Comparison of ENCODE assay signal across 9 cellular contexts in genomic region chr18:23970161-23971153, GRCh38. TPM values are rescaled to one million over a fixed set of nuclear protein-coding genes. Genes with fewer than 3 reads are reported as not detected.
DNase-seq lines count a peak whose midpoint lies in the region; ATAC-seq and TF ChIP-seq lines count a peak whose summit lies in the region.
"Had no signal": no experiment of that assay in that cellular context is flagged by ENCODE, and none has a peak within 500 bp of the region (broad histone marks: within the 10 kb centered on the region; RNA-seq: fewer than 3 reads in every experiment).

No MANE protein-coding gene starts in this region.

- H3K4me1 ChIP-seq in DOHH2 (ENCODE audit: control insufficient read depth, low read length) = peaks cover 22% of the 10 kb centered on the region
- peaks cover 27% of the 10 kb centered on the region for H3K4me1 ChIP-seq in OCI-LY7 (ENCODE audit: insufficient read depth, low read length, poor library complexity, severe bottlenecking)

- H3K9me2 ChIP-seq in DOHH2 (replicated peaks; ENCODE audit: control insufficient read depth, low read length) (no peaks in the 10 kb centered on the region), OCI-LY7 (ENCODE audit: insufficient read depth, low read length) (no peaks in the 10 kb centered on the region)

- no peak for ATAC-seq in HG02981 (IDR thresholded peaks at IDR 0.05; ENCODE audit: unreplicated experiment)

- no peak overlapping the region for H3K4me3 Mint-ChIP-seq in osteocyte (ENCODE audit: unreplicated experiment)
- H3K4me3 Mint-ChIP-seq: nephron progenitor cell had no signal

- H3K4me3 ChIP-seq in DOHH2 (ENCODE audit: low read length) (peak overlapping the region; percentile 23; the same call in 1 of the 2 replicates), OCI-LY7 (ENCODE audit: low read depth, low read length, poor library complexity, severe bottlenecking) (no peak overlapping the region)

- no peaks in the 10 kb centered on the region for H3K36me3 Mint-ChIP-seq in osteocyte (ENCODE audit: unreplicated experiment)

- TF ChIP-seq CTCF in DOHH2 (IDR thresholded peaks at IDR 0.05; ENCODE audit: low read depth, low read length, poor library complexity, severe bottlenecking) = no peak
- TF ChIP-seq CTCF in OCI-LY7 (conservative IDR thresholded peaks at IDR 0.05; ENCODE audit: low read length) = no peak
- TF ChIP-seq CTCF in osteocyte (IDR thresholded peaks at IDR 0.05) = no peak

- H3K4me1 Mint-ChIP-seq in osteocyte (ENCODE audit: unreplicated experiment) = no peaks in the 10 kb centered on the region

- H3K27ac ChIP-seq in DOHH2 (ENCODE audit: low read depth, low read length) = no peak overlapping the region
- H3K27ac ChIP-seq in OCI-LY7 (ENCODE audit: low read depth, low read length, poor library complexity, severe bottlenecking) = peak overlapping the region; percentile 14

- no peaks in the 10 kb centered on the region for H3K9me3 Mint-ChIP-seq in osteocyte (ENCODE audit: unreplicated experiment)

- H3K36me3 ChIP-seq in DOHH2 (ENCODE audit: control insufficient read depth, low read length) (no peaks in the 10 kb centered on the region), OCI-LY7 (ENCODE audit: insufficient read depth, low read length) (no peaks in the 10 kb centered on the region)

- H3K27me3 ChIP-seq in DOHH2 (ENCODE audit: control insufficient read depth, low read length) = no peaks in the 10 kb centered on the region

- H2AFZ ChIP-seq in OCI-LY7 (ENCODE audit: low read length) = peak overlapping the region; percentile 82

- peak overlapping the region; percentile 39 for H3K4me2 ChIP-seq in DOHH2 (ENCODE audit: low read length)
- H3K4me2 ChIP-seq in OCI-LY7 (ENCODE audit: low read length) = peak overlapping the region; percentile 46

- H3K79me2 ChIP-seq in DOHH2 (ENCODE audit: control insufficient read depth, low read length) = no peaks in the 10 kb centered on the region
- H3K79me2 ChIP-seq in OCI-LY7 (ENCODE audit: insufficient read depth, low read depth, low read length) = no peaks in the 10 kb centered on the region

- intact Hi-C loops in OCI-LY7 (cut with micrococcal nuclease; ENCODE audit: unreplicated experiment) (no loop called here), cardiac septum (cut with DNase I) (no loop called here)

- no TSS peak for BruUV-seq in OCI-LY7 (replicated peaks; lab: Mats Ljungman, UMichigan)

- H3F3A ChIP-seq in DOHH2 (ENCODE audit: control insufficient read depth, insufficient read depth) = no peaks in the 10 kb centered on the region

- DNase-seq in OCI-LY7 (ENCODE audit: low spot score) = peak; percentile 65
- DNase-seq in activated T-helper 1 cell treated with anti-CD3 and anti-CD28 coated beads, Interleukin-2, amount 50 U/mL, for 16 hours (ENCODE audit: low read depth in 1 of 2, low spot score in 1 of 2) = peak; percentile 33 to 42
- DNase-seq in osteocyte (ENCODE audit: extremely low spot score, unreplicated experiment) = peak; percentile 62
- no peak for DNase-seq in GF-D8 (lab: John Stamatoyannopoulos, UW)
- no peak for DNase-seq in NCI-H1930 (lab: John Stamatoyannopoulos, UW)
- no peak for DNase-seq in cardiac septum (ENCODE audit: low spot score)
- DNase-seq: nephron progenitor cell had no signal

- POLR2A ChIA-PET in OCI-LY7 (lab: Charles Lee) = interaction anchor here (0.6 to 1.2 kb wide), 4 partner anchors 9 to 150 kb away, joined by 3 to 6 read pairs (median 4); no protein-coding TSS in a partner anchor

- H3K27ac Mint-ChIP-seq in osteocyte (ENCODE audit: unreplicated experiment) = no peak overlapping the region
- H3K27ac Mint-ChIP-seq: nephron progenitor cell had no signal

- CTCF ChIA-PET in OCI-LY7 (lab: Charles Lee; ENCODE audit: unreplicated experiment) = no interaction called here

- H3K9me3 ChIP-seq in DOHH2 (ENCODE audit: control insufficient read depth, insufficient read depth, low read length) (no peaks in the 10 kb centered on the region), OCI-LY7 (ENCODE audit: low read length) (no peaks in the 10 kb centered on the region)

- peaks cover 30% of the 10 kb centered on the region for H3K27me3 Mint-ChIP-seq in osteocyte (ENCODE audit: unreplicated experiment)

- H4K20me1 ChIP-seq in DOHH2 (ENCODE audit: control insufficient read depth, insufficient read depth, low read depth, low read length) = no peaks in the 10 kb centered on the region
- no peaks in the 10 kb centered on the region for H4K20me1 ChIP-seq in OCI-LY7 (ENCODE audit: insufficient read depth, low read length)

RNA-seq across cellular contexts. Expression of gene TTC39C, which starts 44.1 kb away (rescaled TPM):
- total RNA-seq in OCI-LY7 (2014; rRNA removed; shearing (Covaris generic)) = 31.4 and 33.4 TPM in 2 replicates
- 47.0 TPM in 2 replicates for total RNA-seq in OCI-LY7 (2022)
- 10.9 and 11.2 TPM in 2 replicates for total RNA-seq in osteocyte
- 9.2 TPM for total RNA-seq in cardiac septum

Comparison
In these comparisons a context has a peak if more than half of its experiments do, and no peak if none do; other contexts are left out.
1. DNase-seq: peak in OCI-LY7 (single experiment), activated T-helper 1 cell treated with anti-CD3 and anti-CD28 coated beads, Interleukin-2, amount 50 U/mL, for 16 hours (2 of 2) and osteocyte (single experiment); none in GF-D8 (single experiment), NCI-H1930 (0 of 2) and cardiac septum (single experiment).